Comparison of ENCODE assay signal across 8 cellular contexts in the genomic region with DNA sequence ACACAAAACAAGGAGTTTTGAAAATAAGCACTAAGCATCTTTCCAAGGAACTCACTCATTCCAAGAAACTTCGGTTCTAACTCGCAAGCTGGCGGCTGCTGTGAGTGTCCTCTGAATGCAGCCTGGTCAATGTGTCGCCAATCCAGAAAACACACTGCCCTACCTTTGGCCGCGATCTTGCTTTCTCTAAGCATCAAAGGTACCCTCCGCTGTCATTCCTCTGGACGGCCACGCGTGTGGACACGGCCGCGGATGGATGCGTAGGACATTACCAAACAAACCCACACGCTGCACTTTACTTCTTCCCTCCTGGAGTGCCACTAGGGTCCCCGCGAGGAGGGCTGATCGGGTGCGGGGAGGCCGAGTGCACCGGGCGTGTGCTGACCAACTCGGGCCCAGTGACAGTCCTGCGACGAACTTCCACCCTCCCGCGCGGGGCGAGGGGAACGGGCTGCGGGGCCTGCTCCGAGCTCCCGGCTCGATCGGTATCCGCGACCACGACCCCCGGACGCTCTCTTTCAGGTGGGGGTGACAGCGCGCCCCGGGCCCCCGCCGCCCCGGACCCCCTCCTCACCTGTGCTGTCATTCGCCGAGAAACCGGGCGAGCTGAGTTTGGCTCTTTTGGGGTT. TPM values are rescaled to one million over a fixed set of nuclear protein-coding genes. Genes with fewer than 3 reads are reported as not detected.
DNase-seq lines count a peak whose midpoint lies in the region; ATAC-seq and TF ChIP-seq lines count a peak whose summit lies in the region.

No MANE protein-coding gene starts in this region.

- H3K9me3 Mint-ChIP-seq in Calu3 (ENCODE audit: low read depth, unreplicated experiment) = no peaks in the 10 kb centered on the region
- H3K9me3 Mint-ChIP-seq in endothelial cell (ENCODE audit: unreplicated experiment) = no peaks in the 10 kb centered on the region

- H3K4me3 Mint-ChIP-seq in Calu3 (ENCODE audit: low read depth, unreplicated experiment) (peak overlapping the region; percentile 88), endothelial cell (ENCODE audit: unreplicated experiment) (peak overlapping the region; percentile 98)

- H3K27me3 Mint-ChIP-seq in Calu3 (ENCODE audit: unreplicated experiment) (no peaks in the 10 kb centered on the region), endothelial cell (ENCODE audit: unreplicated experiment) (peaks cover 6% of the 10 kb centered on the region)

- H3K27ac Mint-ChIP-seq in Calu3 (ENCODE audit: unreplicated experiment) (peak overlapping the region; percentile 43), endothelial cell (ENCODE audit: unreplicated experiment) (peak overlapping the region; percentile 94)

- H3K36me3 Mint-ChIP-seq in Calu3 (ENCODE audit: insufficient read depth, unreplicated experiment) (peaks cover 45% of the 10 kb centered on the region), endothelial cell (ENCODE audit: low read depth, unreplicated experiment) (peaks cover 4% of the 10 kb centered on the region)

- H3K27me3 ChIP-seq in muscle layer of duodenum (ENCODE audit: low read depth, low read length) (no peaks in the 10 kb centered on the region), uterus (no peaks in the 10 kb centered on the region)

- ATAC-seq in HG03342 (IDR thresholded peaks at IDR 0.05; ENCODE audit: unreplicated experiment) = no peak

- CTCF ChIA-PET in Calu3 (lab: Charles Lee) = interaction anchor here (0.6 to 1.1 kb wide), 3 partner anchors 25 to 182 kb away, joined by 3 to 6 read pairs (median 5); no protein-coding TSS in a partner anchor

- H3K36me3 ChIP-seq in muscle layer of duodenum (ENCODE audit: control insufficient read depth in 1 of 2, insufficient read depth in 2 of 2, low read length in 2 of 2) (no peaks in the 10 kb centered on the region), uterus (no peaks in the 10 kb centered on the region)

- H3K4me1 ChIP-seq in muscle layer of duodenum (ENCODE audit: control insufficient read depth in 1 of 2, insufficient read depth in 2 of 2, low read length in 2 of 2) (peaks cover 17 to 32% of the 10 kb centered on the region in 2 donors), uterus (peaks cover 5 to 18% of the 10 kb centered on the region in 2 donors)

- DNase-seq in Calu3 (peak; percentile 26), HFF-Myc (ENCODE audit: extremely low read depth, low read depth) (no peak), T-helper 9 cell (peak; percentile 4), endothelial cell (ENCODE audit: low spot score) (peak; percentile 25), uterus (no peak), NCI-H2171 (lab: John Stamatoyannopoulos, UW) (no peak)

- intact Hi-C loops in Calu3 (cut with micrococcal nuclease; ENCODE audit: unreplicated experiment) = loop anchor here (5.0 to 10.0 kb wide), 2 partner anchors 105 to 187 kb away; no protein-coding TSS in a partner anchor
- intact Hi-C loops in uterus (cut with DNase I; ENCODE audit: low total_unique reads) = loop anchor here (10.0 kb wide), 1 partner anchor 185 kb away; no protein-coding TSS in a partner anchor

- no TSS peak for BruUV-seq in Calu3 (replicated peaks; lab: Mats Ljungman, UMichigan)

- H3K27ac ChIP-seq in muscle layer of duodenum (ENCODE audit: low read length) (no peak overlapping the region), uterus (peak overlapping the region; percentile 74 to 99)

- TF ChIP-seq CTCF in Calu3 (IDR thresholded peaks at IDR 0.05; ENCODE audit: unreplicated experiment) (no peak), HFF-Myc (IDR thresholded peaks at IDR 0.05; ENCODE audit: low read depth, low read length, missing control alignments) (no peak), endothelial cell (IDR thresholded peaks at IDR 0.05; ENCODE audit: unreplicated experiment) (no peak), uterus (IDR thresholded peaks at IDR 0.05) (no peak)

- H3K4me1 Mint-ChIP-seq in Calu3 (ENCODE audit: low read depth, unreplicated experiment) = peaks cover 36% of the 10 kb centered on the region
- peaks cover 39% of the 10 kb centered on the region for H3K4me1 Mint-ChIP-seq in endothelial cell (ENCODE audit: unreplicated experiment)

- H3K9me3 ChIP-seq in muscle layer of duodenum (ENCODE audit: control insufficient read depth in 1 of 2, low read length in 2 of 2) (no peaks in the 10 kb centered on the region), uterus (no peaks in the 10 kb centered on the region)

- H3K4me3 ChIP-seq in HFF-Myc (replicated peaks; ENCODE audit: low read depth, low read length) = peak overlapping the region; percentile 93
- H3K4me3 ChIP-seq in muscle layer of duodenum (ENCODE audit: low read depth in 1 of 2, low read length in 2 of 2) = peak overlapping the region; percentile 80 to 81
- peak overlapping the region; percentile 96 to 99 for H3K4me3 ChIP-seq in uterus

- no peak for TF ChIP-seq POLR2A in uterus (IDR thresholded peaks at IDR 0.05)

RNA-seq across cellular contexts. Expression of a gene that starts 1.1 kb away (rescaled TPM):
- total RNA-seq in Calu3 (2022) = 91.0 and 92.0 TPM in 2 replicates
- total RNA-seq in endothelial cell (ENCODE audit: unreplicated experiment) = 66.3 TPM
- total RNA-seq in uterus = 100 to 1,000 TPM in 1 of 4 donors, 10 to 100 TPM in 3; 58.5 to 146 (median 65.6) TPM

Comparison
In these comparisons a context has a peak if more than half of its experiments do, and no peak if none do; other contexts are left out.
1. DNase-seq: peak in Calu3 (single experiment), T-helper 9 cell (single experiment) and endothelial cell (single experiment); none in HFF-Myc (single experiment), uterus (0 of 2) and NCI-H2171 (single experiment).
2. Peak in every context shown above with its lines, with median percentiles within 50 percentile points of each other: H3K4me3 ChIP-seq.